17 cellular contexts compared by ENCODE assay signal in genomic region chr7:41114691-41115090, GRCh38.
"Had no signal": no experiment of that assay in that cellular context is flagged by ENCODE, and none has a peak within 500 bp of the region (broad histone marks: within the 10 kb centered on the region; RNA-seq: fewer than 3 reads in every experiment).

No MANE protein-coding gene starts in this region.

- H3K9me3 ChIP-seq: heart right ventricle, pancreas had no signal

- ATAC-seq: heart right ventricle; left lobe of liver; natural killer cell treated with Interleukin-12 subunit alpha and Interleukin-12 subunit beta and Interleukin-15 and Interleukin-18, amount 100 ng/mL, for 72 hours; pancreas; right cardiac atrium had no signal

- H3K27me3 Mint-ChIP-seq: natural killer cell treated with Interleukin-12 subunit alpha and Interleukin-12 subunit beta and Interleukin-15 and Interleukin-18, amount 100 ng/mL, for 72 hours; progenitor cell of endocrine pancreas; type B pancreatic cell had no signal

- H3K27ac Mint-ChIP-seq: memory B cell; natural killer cell treated with Interleukin-12 subunit alpha and Interleukin-12 subunit beta and Interleukin-15 and Interleukin-18, amount 100 ng/mL, for 72 hours; progenitor cell of endocrine pancreas had no signal

- DNase-seq: dermis blood vessel endothelial cell; erythroblast; foreskin melanocyte; heart right ventricle; hypothalamus; midbrain; occipital lobe; pancreas; right cardiac atrium; small intestine; stimulated activated CD4-positive, alpha-beta T cell treated with anti-CD3 and anti-CD28 coated beads, Interleukin-2, amount 100 ng/mL, for 48 hours; stimulated activated naive CD4-positive, alpha-beta T cell treated with Interleukin-2 at 50 U/mL for 16 hours had no signal

- H3K36me3 ChIP-seq: heart right ventricle, pancreas had no signal

- H3K4me3 Mint-ChIP-seq: memory B cell; natural killer cell treated with Interleukin-12 subunit alpha and Interleukin-12 subunit beta and Interleukin-15 and Interleukin-18, amount 100 ng/mL, for 72 hours; type B pancreatic cell had no signal

- H3K36me3 Mint-ChIP-seq: memory B cell; natural killer cell treated with Interleukin-12 subunit alpha and Interleukin-12 subunit beta and Interleukin-15 and Interleukin-18, amount 100 ng/mL, for 72 hours; type B pancreatic cell had no signal

- H3K4me3 ChIP-seq: heart right ventricle, pancreas had no signal

- H3K4me1 ChIP-seq: heart right ventricle, pancreas had no signal

- H3K4me1 Mint-ChIP-seq: memory B cell had no signal

- H3K9me3 Mint-ChIP-seq: memory B cell had no signal

- H3K27me3 ChIP-seq: heart right ventricle, pancreas had no signal

- H3K27ac ChIP-seq: heart right ventricle, pancreas had no signal
